ENCODE assay signal across 8 cellular contexts in genomic region chr5:16626696-16627264, GRCh38. TPM values are rescaled to one million over a fixed set of nuclear protein-coding genes. Genes with fewer than 3 reads are reported as not detected.
DNase-seq lines count a peak whose midpoint lies in the region; ATAC-seq lines count a peak whose summit lies in the region.

No MANE protein-coding gene starts in this region.

- no peaks in the 10 kb centered on the region for H3K27me3 Mint-ChIP-seq in activated naive CD8-positive, alpha-beta T cell treated with anti-CD3 and anti-CD28 coated beads for 36 hours

- H3K4me1 Mint-ChIP-seq in activated naive CD8-positive, alpha-beta T cell treated with anti-CD3 and anti-CD28 coated beads for 36 hours = peaks cover 49% of the 10 kb centered on the region

- peak overlapping the region; percentile 97 for H3K27ac Mint-ChIP-seq in activated naive CD8-positive, alpha-beta T cell treated with anti-CD3 and anti-CD28 coated beads for 36 hours

- no peaks in the 10 kb centered on the region for H3K9me3 Mint-ChIP-seq in activated naive CD8-positive, alpha-beta T cell treated with anti-CD3 and anti-CD28 coated beads for 36 hours

- DNase-seq in CD1c-positive myeloid dendritic cell (ENCODE audit: extremely low spot score) = peak; percentile 35
- peak; percentile 47 for DNase-seq in activated naive CD8-positive, alpha-beta T cell treated with anti-CD3 and anti-CD28 coated beads for 36 hours
- DNase-seq in NCI-H1436 (lab: John Stamatoyannopoulos, UW) = no peak
- DNase-seq in NCI-H2081 (lab: John Stamatoyannopoulos, UW) = no peak
- no peak for DNase-seq in NCI-H2081 treated with DMSO at 0.1 percent for 48 hours (lab: John Stamatoyannopoulos, UW)

- H3K36me3 Mint-ChIP-seq in activated naive CD8-positive, alpha-beta T cell treated with anti-CD3 and anti-CD28 coated beads for 36 hours = peaks cover 6% of the 10 kb centered on the region

- H3K4me3 Mint-ChIP-seq in activated naive CD8-positive, alpha-beta T cell treated with anti-CD3 and anti-CD28 coated beads for 36 hours = peak overlapping the region; percentile 54

- ATAC-seq in GM21367 (IDR thresholded peaks at IDR 0.05; ENCODE audit: unreplicated experiment) = peak; percentile 86
- peak; percentile 58 for ATAC-seq in HG03558 (IDR thresholded peaks at IDR 0.05; ENCODE audit: extremely low read depth, unreplicated experiment)
- ATAC-seq in HG02678 (IDR thresholded peaks at IDR 0.05; ENCODE audit: unreplicated experiment) = no peak

RNA-seq across cellular contexts. Expression of gene RETREG1, which starts 10.0 kb away (rescaled TPM):
- 10 to 100 TPM; 25.1 to 27.3 TPM for total RNA-seq in activated naive CD8-positive, alpha-beta T cell treated with anti-CD3 and anti-CD28 coated beads for 36 hours

Comparison
In these comparisons a context has a peak if more than half of its experiments do, and no peak if none do; other contexts are left out.
1. DNase-seq: peak in CD1c-positive myeloid dendritic cell (single experiment) and activated naive CD8-positive, alpha-beta T cell treated with anti-CD3 and anti-CD28 coated beads for 36 hours (single experiment); none in NCI-H1436 (single experiment), NCI-H2081 (0 of 2) and NCI-H2081 treated with DMSO at 0.1 percent for 48 hours (single experiment).